Comparison of ENCODE assay signal across 11 cellular contexts in genomic region chr17:64327201-64327930, GRCh38.
A peak's percentile ranks its signal among the peaks of the same experiment; 100 is the strongest.
DNase-seq lines count a peak whose midpoint lies in the region; ATAC-seq lines count a peak whose summit lies in the region.
"Had no signal": no experiment of that assay in that cellular context is flagged by ENCODE, and none has a peak within 500 bp of the region (broad histone marks: within the 10 kb centered on the region; RNA-seq: fewer than 3 reads in every experiment).

No MANE protein-coding gene starts in this region.

- no peaks in the 10 kb centered on the region for H3K9me3 Mint-ChIP-seq in stimulated activated effector memory CD8-positive, alpha-beta T cell treated with anti-CD3 and anti-CD28 coated beads, Interleukin-12 subunit alpha, Interleukin-12 subunit beta, amount 100 ng/mL, for 72 hours
- H3K9me3 Mint-ChIP-seq: activated T-cell treated with anti-CD3 and anti-CD28 coated beads, Interleukin-2, amount 50 U/mL, for 4 hours; CD4-positive, CD25-positive, alpha-beta regulatory T cell had no signal

- intact Hi-C loops in left ventricle myocardium superior (cut with micrococcal nuclease) = no loop called here
- intact Hi-C loops in sciatic nerve (cut with DNase I) = no loop called here

- ATAC-seq in left ventricle myocardium superior = peak; percentile 79
- peak; percentile 23 for ATAC-seq in sciatic nerve
- ATAC-seq in HG03342 (IDR thresholded peaks at IDR 0.05; ENCODE audit: unreplicated experiment) = no peak
- no peak for ATAC-seq in stimulated activated effector memory CD8-positive, alpha-beta T cell treated with anti-CD3 and anti-CD28 coated beads, Interleukin-12 subunit alpha, Interleukin-12 subunit beta, amount 100 ng/mL, for 72 hours
- no peak for ATAC-seq in activated CD4-positive, CD25-positive, alpha-beta regulatory T cell treated with anti-CD3 and anti-CD28 coated beads, Interleukin-2, amount 50 U/mL, for 24 hours
- ATAC-seq: activated T-cell treated with anti-CD3 and anti-CD28 coated beads, Interleukin-2, amount 50 U/mL, for 4 hours had no signal

- no peak overlapping the region for H3K4me3 Mint-ChIP-seq in stimulated activated effector memory CD8-positive, alpha-beta T cell treated with anti-CD3 and anti-CD28 coated beads, Interleukin-12 subunit alpha, Interleukin-12 subunit beta, amount 100 ng/mL, for 72 hours
- H3K4me3 Mint-ChIP-seq: activated T-cell treated with anti-CD3 and anti-CD28 coated beads, Interleukin-2, amount 50 U/mL, for 4 hours; CD4-positive, CD25-positive, alpha-beta regulatory T cell had no signal

- H3K27ac Mint-ChIP-seq in stimulated activated effector memory CD8-positive, alpha-beta T cell treated with anti-CD3 and anti-CD28 coated beads, Interleukin-12 subunit alpha, Interleukin-12 subunit beta, amount 100 ng/mL, for 72 hours = no peak overlapping the region

- H3K4me1 Mint-ChIP-seq in stimulated activated effector memory CD8-positive, alpha-beta T cell treated with anti-CD3 and anti-CD28 coated beads, Interleukin-12 subunit alpha, Interleukin-12 subunit beta, amount 100 ng/mL, for 72 hours = peaks cover 15% of the 10 kb centered on the region

- DNase-seq in DMS 273 (lab: John Stamatoyannopoulos, UW; ENCODE audit: unreplicated experiment) (peak; percentile 71), amniotic epithelial cell (ENCODE audit: low read depth) (peak; percentile 27), left ventricle myocardium superior (peak; percentile 76), sciatic nerve (ENCODE audit: low spot score) (no peak), amniotic stem cell (lab: John Stamatoyannopoulos, UW) (no peak)
- DNase-seq in stimulated activated effector memory CD8-positive, alpha-beta T cell treated with anti-CD3 and anti-CD28 coated beads, Interleukin-12 subunit alpha, Interleukin-12 subunit beta, amount 100 ng/mL, for 72 hours (ENCODE audit: low spot score in 2 of 2) = no peak
- DNase-seq: activated T-cell treated with anti-CD3 and anti-CD28 coated beads, Interleukin-2, amount 50 U/mL, for 4 hours; CD4-positive, CD25-positive, alpha-beta regulatory T cell; NCI-H1105 had no signal

- no peaks in the 10 kb centered on the region for H3K36me3 Mint-ChIP-seq in stimulated activated effector memory CD8-positive, alpha-beta T cell treated with anti-CD3 and anti-CD28 coated beads, Interleukin-12 subunit alpha, Interleukin-12 subunit beta, amount 100 ng/mL, for 72 hours

Comparison
In these comparisons a context has a peak if more than half of its experiments do, and no peak if none do; other contexts are left out.
1. DNase-seq: peak in DMS 273 (single experiment), amniotic epithelial cell (single experiment) and left ventricle myocardium superior (single experiment); none in sciatic nerve (single experiment), amniotic stem cell (single experiment) and stimulated activated effector memory CD8-positive, alpha-beta T cell treated with anti-CD3 and anti-CD28 coated beads, Interleukin-12 subunit alpha, Interleukin-12 subunit beta, amount 100 ng/mL, for 72 hours (0 of 2).
2. ATAC-seq: peak in left ventricle myocardium superior (single experiment) and sciatic nerve (single experiment); none in HG03342 (single experiment), stimulated activated effector memory CD8-positive, alpha-beta T cell treated with anti-CD3 and anti-CD28 coated beads, Interleukin-12 subunit alpha, Interleukin-12 subunit beta, amount 100 ng/mL, for 72 hours (single experiment) and activated CD4-positive, CD25-positive, alpha-beta regulatory T cell treated with anti-CD3 and anti-CD28 coated beads, Interleukin-2, amount 50 U/mL, for 24 hours (0 of 2).